Comparison of ENCODE assay signal across 2 cellular contexts in genomic region chr5:143340891-143341685, GRCh38.
TF ChIP-seq lines count a peak whose summit lies in the region.

No MANE protein-coding gene starts in this region.

TF ChIP-seq in IMR-90, 13 proteins besides CTCF, POLR2A, EP300 and RAD21 (continued from another document):
- TF ChIP-seq BHLHE40 (IDR thresholded peaks at IDR 0.05; ENCODE audit: low read depth, low read length) (no peak), SMC3 (IDR thresholded peaks at IDR 0.05; ENCODE audit: low read depth, low read length) (no peak), USF2 (IDR thresholded peaks at IDR 0.05; ENCODE audit: low read depth, low read length) (no peak), CEBPB (IDR thresholded peaks at IDR 0.05; ENCODE audit: low read depth, low read length) (no peak), NFE2L2 (IDR thresholded peaks at IDR 0.05; ENCODE audit: low read depth, low read length) (no peak), RCOR1 (IDR thresholded peaks at IDR 0.05; ENCODE audit: insufficient replicate concordance, low read length) (no peak), MXI1 (IDR thresholded peaks at IDR 0.05; ENCODE audit: borderline replicate concordance, low read depth, low read length) (no peak)
TF ChIP-seq in IMR-90: peak in this region for 0.

TF ChIP-seq in SK-N-SH treated with all-trans-retinoic acid at 6 μM for 48 hours, 23 proteins besides CTCF, POLR2A, EP300 and RAD21 (continued from another document):
- TF ChIP-seq CREB5 (CRISPR knock-in tag; IDR thresholded peaks at IDR 0.05; ENCODE audit: low read depth): no peak
- no peak for TF ChIP-seq ZC3H10 (CRISPR knock-in tag; IDR thresholded peaks at IDR 0.05)
- TF ChIP-seq POU6F1 (CRISPR knock-in tag; IDR thresholded peaks at IDR 0.05; ENCODE audit: borderline replicate concordance, low read depth): no peak
- TF ChIP-seq TSHZ2 (CRISPR knock-in tag; IDR thresholded peaks at IDR 0.05): no peak
- TF ChIP-seq PPARA (CRISPR knock-in tag; IDR thresholded peaks at IDR 0.05; ENCODE audit: borderline replicate concordance): no peak
- no peak for TF ChIP-seq ZFP3 (CRISPR knock-in tag; IDR thresholded peaks at IDR 0.05)
- no peak for TF ChIP-seq ZFP30 (CRISPR knock-in tag; IDR thresholded peaks at IDR 0.05)
- TF ChIP-seq SNAI2 (CRISPR knock-in tag; IDR thresholded peaks at IDR 0.05): no peak
- TF ChIP-seq TCF4 (CRISPR knock-in tag; IDR thresholded peaks at IDR 0.05; ENCODE audit: borderline replicate concordance): no peak
- no peak for TF ChIP-seq BACH2 (CRISPR knock-in tag; IDR thresholded peaks at IDR 0.05; ENCODE audit: borderline replicate concordance)
- TF ChIP-seq OSR1 (CRISPR knock-in tag; IDR thresholded peaks at IDR 0.05): no peak
- TF ChIP-seq CSRNP3 (CRISPR knock-in tag; IDR thresholded peaks at IDR 0.05): no peak
